ENCODE assay signal across 1 cellular context in genomic region chr4:118775405-118775804, GRCh38.
TF ChIP-seq lines count a peak whose summit lies in the region.

No MANE protein-coding gene starts in this region.

TF ChIP-seq in SK-N-SH, 30 proteins besides CTCF, POLR2A, EP300 and RAD21 (continued from another document):
- TF ChIP-seq RCOR1 (IDR thresholded peaks at IDR 0.05; ENCODE audit: low read length): no peak
- TF ChIP-seq, protein P1, sequence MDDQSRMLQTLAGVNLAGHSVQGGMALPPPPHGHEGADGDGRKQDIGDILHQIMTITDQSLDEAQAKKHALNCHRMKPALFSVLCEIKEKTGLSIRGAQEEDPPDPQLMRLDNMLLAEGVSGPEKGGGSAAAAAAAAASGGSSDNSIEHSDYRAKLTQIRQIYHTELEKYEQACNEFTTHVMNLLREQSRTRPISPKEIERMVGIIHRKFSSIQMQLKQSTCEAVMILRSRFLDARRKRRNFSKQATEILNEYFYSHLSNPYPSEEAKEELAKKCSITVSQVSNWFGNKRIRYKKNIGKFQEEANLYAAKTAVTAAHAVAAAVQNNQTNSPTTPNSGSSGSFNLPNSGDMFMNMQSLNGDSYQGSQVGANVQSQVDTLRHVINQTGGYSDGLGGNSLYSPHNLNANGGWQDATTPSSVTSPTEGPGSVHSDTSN (IDR thresholded peaks at IDR 0.05): no peak
- no peak for TF ChIP-seq FOXJ3 (CRISPR knock-in tag; IDR thresholded peaks at IDR 0.05)
- no peak for TF ChIP-seq ZBTB33 (IDR thresholded peaks at IDR 0.05; ENCODE audit: borderline replicate concordance, low read depth)
- TF ChIP-seq ELF1 (IDR thresholded peaks at IDR 0.05): no peak
- no peak for TF ChIP-seq USF2 (IDR thresholded peaks at IDR 0.05; ENCODE audit: borderline replicate concordance, low read depth, low read length)
- no peak for TF ChIP-seq RXRA (IDR thresholded peaks at IDR 0.05; ENCODE audit: borderline replicate concordance, low read depth)
- TF ChIP-seq JUND (IDR thresholded peaks at IDR 0.05): no peak
- no peak for TF ChIP-seq GABPA (IDR thresholded peaks at IDR 0.05; ENCODE audit: low read depth)
- no peak for TF ChIP-seq SMC3 (IDR thresholded peaks at IDR 0.05; ENCODE audit: low read depth, low read length)
- TF ChIP-seq MEF2A (IDR thresholded peaks at IDR 0.05; ENCODE audit: borderline replicate concordance, low read depth): no peak
- no peak for TF ChIP-seq FOSL2 (IDR thresholded peaks at IDR 0.05; ENCODE audit: borderline replicate concordance, low read depth)
